Comparison of ENCODE assay signal across 26 cellular contexts in the genomic region with DNA sequence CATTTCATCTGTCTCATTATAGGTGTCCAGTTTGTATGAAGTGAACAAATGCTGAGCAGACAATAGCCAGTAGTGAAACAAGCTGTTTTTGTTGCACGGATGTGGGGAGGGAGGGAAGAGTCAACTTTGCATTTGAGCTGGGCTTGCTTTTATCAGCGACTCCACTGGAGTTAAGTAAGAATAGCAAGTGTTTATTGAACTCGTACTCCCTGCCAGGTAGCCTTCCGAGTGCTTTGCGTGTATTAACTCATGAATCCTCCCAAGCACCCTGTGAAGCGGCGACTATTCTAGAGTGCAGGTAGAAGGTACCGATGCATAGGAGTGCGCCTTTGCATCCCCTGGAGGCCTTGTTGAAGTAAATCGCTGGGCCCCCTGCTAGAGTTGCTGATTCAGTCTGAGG.
DNase-seq lines count a peak whose midpoint lies in the region; ATAC-seq and TF ChIP-seq lines count a peak whose summit lies in the region.
"Had no signal": no experiment of that assay in that cellular context is flagged by ENCODE, and none has a peak within 500 bp of the region (broad histone marks: within the 10 kb centered on the region; RNA-seq: fewer than 3 reads in every experiment).

No MANE protein-coding gene starts in this region.

- peak overlapping the region; percentile 11 for H3K9ac ChIP-seq in NT2/D1 (ENCODE audit: insufficient read length, low read depth)

- H3K9me3 ChIP-seq in NT2/D1 (ENCODE audit: insufficient read depth, low read length) (no peaks in the 10 kb centered on the region), neutrophil (no peaks in the 10 kb centered on the region)
- H3K9me3 ChIP-seq: esophagus squamous epithelium, psoas muscle, vagina had no signal

- H3K36me3 ChIP-seq in NT2/D1 (ENCODE audit: insufficient read depth, insufficient read length, low read length) (no peaks in the 10 kb centered on the region), neutrophil (no peaks in the 10 kb centered on the region)
- H3K36me3 ChIP-seq: esophagus squamous epithelium, vagina had no signal

- no peak for TF ChIP-seq CTCF in neutrophil (IDR thresholded peaks at IDR 0.05)

- peak; percentile 47 for DNase-seq in ELF-1 (ENCODE audit: low read depth, low spot score)
- DNase-seq in NT2/D1 (ENCODE audit: low read depth, low spot score): no peak
- DNase-seq in iPS-NIHi7 (ENCODE audit: extremely low spot score): peak; percentile 41
- no peak for DNase-seq in stimulated activated CD4-positive, alpha-beta T cell treated with anti-CD3 and anti-CD28 coated beads, Interleukin-4, amount 100 ng/mL, for 4 hours
- DNase-seq in medulla oblongata (ENCODE audit: extremely low spot score): no peak
- DNase-seq: activated CD8-positive, alpha-beta T cell treated with anti-CD3 and anti-CD28 coated beads, Interleukin-2, amount 10 ng/mL, durations not matched to agents 7 days and 5 days; activated naive CD4-positive, alpha-beta T cell treated with anti-CD3 and anti-CD28 coated beads, Interleukin-2, amount 10 ng/mL, durations not matched to agents 7 days and 5 days; activated T-cell treated with anti-CD3 and anti-CD28 coated beads, Interleukin-2, amount 50 U/mL, for 48 hours; anterior cingulate cortex; CD4-positive, alpha-beta memory T cell; cerebellar nuclear complex; effector memory CD4-positive, alpha-beta T cell; esophagus squamous epithelium; mammary epithelial cell; naive B cell; NCI-H1105 treated with DMSO at 0.1 percent for 48 hours; NCI-H69; OCI-M1; psoas muscle; SHP77; stimulated activated CD4-positive, alpha-beta T cell treated with anti-CD3 and anti-CD28 coated beads, Interleukin-4, amount 100 ng/mL, for 1 hour had no signal

- no peak for ATAC-seq in GM18517 (IDR thresholded peaks at IDR 0.05; ENCODE audit: unreplicated experiment)
- ATAC-seq in HG03378 (IDR thresholded peaks at IDR 0.05; ENCODE audit: unreplicated experiment): no peak
- ATAC-seq: activated CD8-positive, alpha-beta T cell treated with anti-CD3 and anti-CD28 coated beads, Interleukin-2, amount 10 ng/mL, durations not matched to agents 7 days and 5 days; psoas muscle had no signal

- H3K4me3 ChIP-seq in NT2/D1 (ENCODE audit: insufficient read length, low read depth) (no peak overlapping the region), neutrophil (ENCODE audit: low read depth in 1 of 2, low read length in 1 of 2) (no peak overlapping the region)
- H3K4me3 ChIP-seq: esophagus squamous epithelium, psoas muscle, smooth muscle cell, vagina had no signal

- H3K27me3 ChIP-seq in NT2/D1 (ENCODE audit: insufficient read depth, insufficient read length) (no peaks in the 10 kb centered on the region), neutrophil (no peaks in the 10 kb centered on the region)
- H3K27me3 ChIP-seq: esophagus squamous epithelium, vagina had no signal

- H3K4me1 ChIP-seq in NT2/D1 (ENCODE audit: insufficient read depth, insufficient read length): peaks cover 3% of the 10 kb centered on the region
- peaks cover 87 to 92% of the 10 kb centered on the region in 2 experiments for H3K4me1 ChIP-seq in neutrophil (ENCODE audit: control insufficient read depth in 1 of 2, insufficient read depth in 1 of 2, low read depth in 1 of 2, low read length in 1 of 2)

- peak overlapping the region; percentile 89 for H3K27ac ChIP-seq in neutrophil
- H3K27ac ChIP-seq: psoas muscle, vagina had no signal

Comparison
In these comparisons a context has a peak if more than half of its experiments do, and no peak if none do; other contexts are left out.
1. DNase-seq: peak in ELF-1 (single experiment) and iPS-NIHi7 (single experiment); none in NT2/D1 (single experiment), stimulated activated CD4-positive, alpha-beta T cell treated with anti-CD3 and anti-CD28 coated beads, Interleukin-4, amount 100 ng/mL, for 4 hours (0 of 2) and medulla oblongata (single experiment).